ENCODE assay signal across 11 cellular contexts in genomic region chr10:77715081-77715480, GRCh38.
DNase-seq lines count a peak whose midpoint lies in the region; ATAC-seq, FAIRE-seq and TF ChIP-seq lines count a peak whose summit lies in the region.
"Had no signal": no experiment of that assay in that cellular context is flagged by ENCODE, and none has a peak within 500 bp of the region (broad histone marks: within the 10 kb centered on the region; RNA-seq: fewer than 3 reads in every experiment).

No MANE protein-coding gene starts in this region.

- DNase-seq in NCI-H1417 (lab: John Stamatoyannopoulos, UW): peak in 2 of 3 experiments; percentile 7 to 12
- no peak for DNase-seq in NCI-H1417 treated with DMSO at 0.1 percent for 48 hours (lab: John Stamatoyannopoulos, UW)
- DNase-seq in H54 (ENCODE audit: insufficient read length, low spot score): no peak
- DNase-seq in Panc1 (ENCODE audit: low read depth, low spot score): no peak
- peak; percentile 18 for DNase-seq in iPS-NIHi11 (ENCODE audit: low spot score)
- DNase-seq in CD1c-positive myeloid dendritic cell (ENCODE audit: extremely low spot score): no peak
- no peak for DNase-seq in kidney tubule cell (ENCODE audit: low spot score)
- DNase-seq: activated T-cell treated with anti-CD3 and anti-CD28 coated beads, Interleukin-2, amount 50 U/mL, for 4 hours; SJCRH30 had no signal

- no TSS peak for BruUV-seq in Panc1 (replicated peaks; lab: Mats Ljungman, UMichigan)

- peak; percentile 33 for FAIRE-seq in H54 (lab: Jason Lieb, UNC)
- FAIRE-seq: islet of Langerhans had no signal

- intact Hi-C loops in Panc1 (cut with micrococcal nuclease; ENCODE audit: unreplicated experiment): no loop called here

- POLR2A ChIA-PET in Panc1 (lab: Charles Lee): no interaction called here

- in situ Hi-C loops in Panc1 (cut with HindIII; ENCODE audit: low pct_unique_long_range_greater_than_20kb, low sequenced_read_pairs): no loop called here

- peak; percentile 76 for TF ChIP-seq CTCF in Panc1 (IDR thresholded peaks at IDR 0.05)

- H3K27ac ChIP-seq in Panc1 (ENCODE audit: low read length): no peak overlapping the region
- H3K27ac ChIP-seq: SJCRH30 had no signal

- ATAC-seq in Panc1: no peak
- ATAC-seq in HG03108 (IDR thresholded peaks at IDR 0.05; ENCODE audit: unreplicated experiment): no peak
- ATAC-seq: activated T-cell treated with anti-CD3 and anti-CD28 coated beads, Interleukin-2, amount 50 U/mL, for 4 hours had no signal

- no peaks in the 10 kb centered on the region for H3K27me3 ChIP-seq in Panc1 (ENCODE audit: control insufficient read depth, insufficient read depth, low read length)
- H3K27me3 ChIP-seq: SJCRH30 had no signal

- TF ChIP-seq POLR2A in H54 (IDR thresholded peaks at IDR 0.05; ENCODE audit: low read depth, low read length): no peak

- H3K36me3 ChIP-seq in Panc1 (ENCODE audit: control insufficient read depth, insufficient read depth, low read length): no peaks in the 10 kb centered on the region
- H3K36me3 ChIP-seq: SJCRH30 had no signal

- no peaks in the 10 kb centered on the region for H3K9me3 ChIP-seq in Panc1 (ENCODE audit: control insufficient read depth, insufficient read depth, low read depth, low read length)
- H3K9me3 ChIP-seq: SJCRH30 had no signal

- no peak overlapping the region for H3K4me3 ChIP-seq in Panc1 (ENCODE audit: low read depth in 2 of 2, low read length in 2 of 2)
- H3K4me3 ChIP-seq: SJCRH30 had no signal

- H3K4me1 ChIP-seq in Panc1 (ENCODE audit: control insufficient read depth, insufficient read depth, low read length): no peaks in the 10 kb centered on the region; the same call in 1 of the 2 replicates
- H3K4me1 ChIP-seq: SJCRH30 had no signal

- CTCF ChIA-PET in Panc1 (lab: Charles Lee): interaction anchor here (1.5 kb wide), 1 partner anchor 42 kb away, joined by 7 read pairs; no protein-coding TSS in a partner anchor

Comparison
In these comparisons a context has a peak if more than half of its experiments do, and no peak if none do; other contexts are left out.
1. DNase-seq: peak in NCI-H1417 (2 of 3) and iPS-NIHi11 (single experiment); none in NCI-H1417 treated with DMSO at 0.1 percent for 48 hours (single experiment), H54 (single experiment), Panc1 (single experiment), CD1c-positive myeloid dendritic cell (single experiment) and kidney tubule cell (single experiment).